Comparison of ENCODE assay signal across 8 cellular contexts in the genomic region with DNA sequence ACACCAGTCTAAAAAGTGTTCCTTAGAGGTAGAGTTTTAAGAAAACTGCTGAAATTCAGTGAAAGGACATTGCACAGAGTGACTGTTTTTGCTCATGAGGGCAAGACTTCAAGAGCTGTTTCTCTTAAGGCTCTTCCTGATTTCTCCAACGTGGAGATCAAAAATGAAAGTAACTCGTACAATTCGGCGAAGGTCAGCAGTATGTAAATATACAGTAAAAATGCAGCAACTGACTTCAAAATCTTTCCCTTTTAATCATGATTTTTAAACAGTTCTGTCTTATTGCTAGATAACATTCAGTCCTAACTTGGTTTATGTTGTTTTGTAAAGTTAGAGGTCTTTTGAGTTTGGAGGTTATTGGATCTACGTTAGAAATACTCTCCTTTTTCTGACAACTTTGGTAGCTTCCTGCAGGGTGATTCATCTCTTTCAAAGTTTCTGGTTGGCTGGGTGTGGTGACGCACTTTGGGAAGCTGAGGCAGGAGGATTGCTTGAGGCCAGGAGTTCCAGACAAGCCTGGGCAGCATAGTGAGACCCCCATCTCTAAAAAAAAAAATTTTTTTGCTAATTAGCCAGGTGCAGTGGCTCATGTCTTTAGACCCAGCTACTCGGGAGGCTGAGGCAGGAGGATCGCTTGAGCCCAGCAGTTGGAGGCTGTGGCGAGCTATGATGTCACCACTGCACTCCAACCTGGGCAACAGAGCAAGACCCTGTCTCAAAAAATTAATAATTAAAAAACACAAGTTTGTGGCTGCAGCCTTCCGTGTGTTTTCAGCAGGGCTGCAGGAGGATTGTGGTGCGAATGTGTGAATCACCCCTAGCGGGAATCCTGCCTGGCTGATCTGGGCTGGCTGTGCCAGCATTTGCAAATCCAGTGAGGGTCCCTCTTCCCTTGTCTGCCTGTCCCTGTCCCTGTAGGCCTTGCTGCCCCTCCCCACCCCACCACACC. TPM values are rescaled to one million over a fixed set of nuclear protein-coding genes. Genes with fewer than 3 reads are reported as not detected.
A peak's percentile ranks its signal among the peaks of the same experiment; 100 is the strongest.
DNase-seq lines count a peak whose midpoint lies in the region; ATAC-seq, FAIRE-seq and TF ChIP-seq lines count a peak whose summit lies in the region.

No MANE protein-coding gene starts in this region.

- no peak overlapping the region for H2BK120ac ChIP-seq in mesendoderm (ENCODE audit: low read depth, low read length)

- H3K27me3 ChIP-seq in bronchial epithelial cell (ENCODE audit: control insufficient read depth, insufficient read depth, low read length) (no peaks in the 10 kb centered on the region), mesendoderm (ENCODE audit: insufficient read depth, low read length, poor library complexity) (no peaks in the 10 kb centered on the region)

- no peak overlapping the region for H3K27ac ChIP-seq in mesendoderm (ENCODE audit: low read depth, low read length)
- peak overlapping the region; percentile 97 for H3K27ac ChIP-seq in urinary bladder (ENCODE audit: low read depth)

- H3K56ac ChIP-seq in mesendoderm (ENCODE audit: low read length) = peak overlapping the region; percentile 60

- H3K36me3 ChIP-seq in bronchial epithelial cell (ENCODE audit: control insufficient read depth, insufficient read depth, low read length) = peaks cover 26% of the 10 kb centered on the region
- no peaks in the 10 kb centered on the region for H3K36me3 ChIP-seq in mesendoderm (ENCODE audit: control insufficient read depth, insufficient read depth, low read length)
- peaks cover 7% of the 10 kb centered on the region for H3K36me3 ChIP-seq in urinary bladder (ENCODE audit: insufficient read depth)

- no peak overlapping the region for H2BK5ac ChIP-seq in mesendoderm (ENCODE audit: low read length)

- no peak overlapping the region for H3K23ac ChIP-seq in mesendoderm (ENCODE audit: low read length)

- H3K4ac ChIP-seq in mesendoderm (ENCODE audit: low read depth, low read length) = no peak overlapping the region

- H3K4me1 ChIP-seq in mesendoderm (ENCODE audit: control insufficient read depth, low read depth, low read length) (peaks cover 2% of the 10 kb centered on the region), urinary bladder (ENCODE audit: insufficient read depth) (peaks cover 3% of the 10 kb centered on the region)

- peak overlapping the region; percentile 6 for H3K4me3 ChIP-seq in bronchial epithelial cell (ENCODE audit: low read depth, low read length)
- no peak overlapping the region for H3K4me3 ChIP-seq in mesendoderm (ENCODE audit: low read length)
- H3K4me3 ChIP-seq in urinary bladder (ENCODE audit: low read depth, low read length) = no peak overlapping the region

- ATAC-seq in GM19395 (IDR thresholded peaks at IDR 0.05; ENCODE audit: unreplicated experiment) = peak; percentile 42
- no peak for ATAC-seq in GM21390 (IDR thresholded peaks at IDR 0.05; ENCODE audit: unreplicated experiment)
- ATAC-seq in GM19023 (IDR thresholded peaks at IDR 0.05; ENCODE audit: unreplicated experiment) = no peak
- ATAC-seq in HG02885 (IDR thresholded peaks at IDR 0.05; ENCODE audit: poor library complexity, unreplicated experiment) = no peak

- no peak overlapping the region for H2AK5ac ChIP-seq in mesendoderm (ENCODE audit: low read length)

- no peak overlapping the region for H3K18ac ChIP-seq in mesendoderm (ENCODE audit: low read length)

- WGBS in mesendoderm (ENCODE audit: extremely low coverage, insufficient coverage, low lambda C conversion rate) = no CpG with 5 or more reads among the region's 12 CpGs
- 46% methylated on average over 12 of the region's 12 CpGs for WGBS in urinary bladder

- no peak overlapping the region for H4K5ac ChIP-seq in mesendoderm (ENCODE audit: low read length)

- no peak overlapping the region for H2BK15ac ChIP-seq in mesendoderm (replicated peaks; ENCODE audit: low read depth)

- H3K4me2 ChIP-seq in mesendoderm (ENCODE audit: low read length) = no peak overlapping the region

- H3K79me2 ChIP-seq in mesendoderm (ENCODE audit: control insufficient read depth, insufficient read depth, low read length) = no peaks in the 10 kb centered on the region

- no peak for FAIRE-seq in bronchial epithelial cell (lab: Jason Lieb, UNC)

- peak; percentile 81 for DNase-seq in OCI-M1 (lab: John Stamatoyannopoulos, UW)
- DNase-seq in bronchial epithelial cell (ENCODE audit: low read depth) = peak; percentile 82
- DNase-seq in mesendoderm = peak; percentile 15

- H3K79me1 ChIP-seq in mesendoderm (ENCODE audit: low read length) = no peaks in the 10 kb centered on the region

- no peak for TF ChIP-seq CTCF in bronchial epithelial cell (IDR thresholded peaks at IDR 0.05; ENCODE audit: insufficient read depth, low read length, severe bottlenecking)

- H3K9ac ChIP-seq in mesendoderm (ENCODE audit: low read length) = no peak overlapping the region

- no peak overlapping the region for H4K8ac ChIP-seq in mesendoderm (ENCODE audit: low read depth, low read length)

RNA-seq across cellular contexts. Expression of gene AP5Z1, which starts 29.2 kb away (rescaled TPM):
- total RNA-seq in bronchial epithelial cell (24.5 and 25.5 TPM in 2 replicates), urinary bladder (15.8 TPM)
- polyA plus RNA-seq in mesendoderm (2013, experiment 1 of 2) = 12.6 TPM
- 13.0 TPM for polyA plus RNA-seq in mesendoderm (2013, experiment 2 of 2)
- polyA plus RNA-seq in urinary bladder = 29.3 TPM

Comparison
In these comparisons a context has a peak if more than half of its experiments do, and no peak if none do; other contexts are left out.
1. DNase-seq: peak in every context shown above with its lines; median percentile 82 in bronchial epithelial cell; 81 in OCI-M1; 15 in mesendoderm.